Comparison of ENCODE assay signal across 1 cellular context in the genomic region with DNA sequence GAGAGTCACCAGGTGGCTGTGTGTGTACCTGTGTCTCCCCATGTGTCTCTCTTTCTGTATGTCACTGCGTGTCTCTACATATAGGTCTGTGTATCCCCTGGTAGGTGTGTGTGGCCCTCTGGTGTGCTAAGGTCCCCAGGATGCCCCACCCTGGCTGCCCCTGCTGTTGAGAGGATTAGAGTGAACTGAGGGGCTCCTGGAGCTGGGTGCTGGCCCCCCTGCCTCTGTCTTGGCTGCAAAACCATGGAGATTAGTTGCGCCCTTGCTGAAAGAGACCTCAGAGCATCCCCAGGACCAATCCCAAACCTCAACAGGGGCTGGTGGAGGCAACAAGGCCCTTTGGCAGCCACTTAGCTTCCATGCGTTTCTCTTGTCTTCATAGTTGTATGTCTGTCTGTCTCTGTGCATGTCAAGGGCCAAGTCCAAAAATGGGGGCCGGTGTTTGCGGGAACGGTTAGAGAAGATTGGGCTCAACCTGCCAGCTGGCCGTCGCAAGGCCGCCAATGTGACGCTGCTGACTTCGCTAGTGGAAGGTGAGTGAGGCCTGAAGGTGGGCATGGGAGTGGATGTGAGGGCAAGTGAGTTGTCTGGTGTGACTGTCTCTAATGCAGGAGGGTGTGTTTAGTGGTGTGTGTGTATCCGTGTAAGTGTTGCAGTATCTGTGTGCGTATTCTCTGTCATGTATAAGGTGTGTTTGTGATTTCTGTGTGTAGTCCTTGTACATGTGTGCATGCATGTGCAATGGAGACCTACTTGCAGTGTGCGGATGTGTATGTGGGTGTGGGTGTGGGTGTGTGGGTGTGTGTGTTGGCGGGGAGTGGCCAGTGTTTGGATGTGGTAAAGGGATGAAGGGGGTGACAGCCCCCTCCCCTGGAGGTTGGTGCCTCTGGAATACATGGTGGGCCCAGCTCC.
A peak's percentile ranks its signal among the peaks of the same experiment; 100 is the strongest.
TF ChIP-seq lines count a peak whose summit lies in the region.

No MANE protein-coding gene starts in this region.

TF ChIP-seq in K562, 482 proteins besides CTCF, POLR2A, EP300 and RAD21:
- TF ChIP-seq EGR1 (conservative IDR thresholded peaks at IDR 0.05) (peak; percentile 39; the same call in 1 of the 2 replicates), FOXO4 (CRISPR knock-in tag; IDR thresholded peaks at IDR 0.05) (no peak), ZNF717 (CRISPR knock-in tag; IDR thresholded peaks at IDR 0.05) (no peak), ZNF165 (CRISPR knock-in tag; IDR thresholded peaks at IDR 0.05; ENCODE audit: borderline replicate concordance) (no peak)
- TF ChIP-seq, protein P1, sequence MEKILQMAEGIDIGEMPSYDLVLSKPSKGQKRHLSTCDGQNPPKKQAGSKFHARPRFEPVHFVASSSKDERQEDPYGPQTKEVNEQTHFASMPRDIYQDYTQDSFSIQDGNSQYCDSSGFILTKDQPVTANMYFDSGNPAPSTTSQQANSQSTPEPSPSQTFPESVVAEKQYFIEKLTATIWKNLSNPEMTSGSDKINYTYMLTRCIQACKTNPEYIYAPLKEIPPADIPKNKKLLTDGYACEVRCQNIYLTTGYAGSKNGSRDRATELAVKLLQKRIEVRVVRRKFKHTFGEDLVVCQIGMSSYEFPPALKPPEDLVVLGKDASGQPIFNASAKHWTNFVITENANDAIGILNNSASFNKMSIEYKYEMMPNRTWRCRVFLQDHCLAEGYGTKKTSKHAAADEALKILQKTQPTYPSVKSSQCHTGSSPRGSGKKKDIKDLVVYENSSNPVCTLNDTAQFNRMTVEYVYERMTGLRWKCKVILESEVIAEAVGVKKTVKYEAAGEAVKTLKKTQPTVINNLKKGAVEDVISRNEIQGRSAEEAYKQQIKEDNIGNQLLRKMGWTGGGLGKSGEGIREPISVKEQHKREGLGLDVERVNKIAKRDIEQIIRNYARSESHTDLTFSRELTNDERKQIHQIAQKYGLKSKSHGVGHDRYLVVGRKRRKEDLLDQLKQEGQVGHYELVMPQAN (IDR thresholded peaks at IDR 0.05; ENCODE audit: borderline replicate concordance): no peak
